ENCODE assay signal across 9 cellular contexts in the genomic region with DNA sequence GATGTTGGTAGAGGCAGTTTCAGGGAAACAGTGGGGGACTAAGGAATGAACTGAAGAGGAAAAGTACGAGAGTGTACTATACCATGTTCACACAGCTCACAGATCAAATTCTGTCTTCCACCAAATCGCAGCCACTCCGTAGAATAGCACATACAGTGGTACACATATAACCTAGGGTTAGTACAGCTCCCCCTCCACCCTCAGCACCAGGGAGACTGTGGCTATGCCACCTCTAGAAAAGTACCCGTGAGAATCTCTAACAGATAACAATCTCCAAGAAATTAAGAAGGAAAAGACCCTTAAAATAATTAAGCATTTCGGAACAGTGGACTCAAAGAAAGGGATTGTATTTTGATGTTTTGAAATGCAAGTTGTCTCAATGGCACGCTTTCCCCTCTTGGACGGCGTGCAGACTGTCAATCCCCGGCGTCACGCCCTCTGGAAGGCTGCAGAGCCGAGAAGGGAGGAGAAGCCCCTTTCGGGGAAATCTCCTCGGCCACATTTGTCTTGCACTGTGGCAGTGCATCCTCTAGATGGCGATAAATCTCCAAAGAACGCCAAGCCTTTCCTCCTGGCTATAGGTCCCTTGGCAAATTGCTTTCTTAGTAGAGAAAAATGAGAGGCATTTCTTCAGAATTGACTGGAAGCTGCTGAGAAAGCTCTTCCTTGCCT.
DNase-seq lines count a peak whose midpoint lies in the region; ATAC-seq and TF ChIP-seq lines count a peak whose summit lies in the region.
"Had no signal": no experiment of that assay in that cellular context is flagged by ENCODE, and none has a peak within 500 bp of the region (broad histone marks: within the 10 kb centered on the region; RNA-seq: fewer than 3 reads in every experiment).

No MANE protein-coding gene starts in this region.

- H3K4me3 Mint-ChIP-seq in Caco-2 (ENCODE audit: unreplicated experiment): peak overlapping the region; percentile 25
- no peak overlapping the region for H3K4me3 Mint-ChIP-seq in activated CD8-positive, alpha-beta memory T cell treated with anti-CD3 and anti-CD28 coated beads, Interleukin-2, amount 10 ng/mL, durations not matched to agents 7 days and 5 days
- H3K4me3 Mint-ChIP-seq in naive thymus-derived CD8-positive, alpha-beta T cell: peak overlapping the region in 5 of 10 donors; percentile 0 to 36 (median 7)
- H3K4me3 Mint-ChIP-seq: dendritic cell treated with granulocyte-macrophage colony-stimulating factor and Interleukin-4, amounts not matched to agents 40 ng/mL and 50 ng/mL, for 4 days had no signal

- POLR2A ChIA-PET in Caco-2 (lab: Charles Lee): no interaction called here
- POLR2A ChIA-PET in naive thymus-derived CD8-positive, alpha-beta T cell (lab: Charles Lee): no interaction called here

- H3K9me3 ChIP-seq in Caco-2 (no peaks in the 10 kb centered on the region), esophagus muscularis mucosa (no peaks in the 10 kb centered on the region), tibial artery (no peaks in the 10 kb centered on the region)

- intact Hi-C loops in Caco-2 (cut with micrococcal nuclease; ENCODE audit: unreplicated experiment) (loop anchor here (1.0 to 2.0 kb wide), 5 partner anchors 21 to 175 kb away; no protein-coding TSS in a partner anchor), esophagus muscularis mucosa (cut with DNase I) (no loop called here), tibial artery (cut with DNase I; ENCODE audit: low total_unique reads) (no loop called here)

- CTCF ChIA-PET in Caco-2 (lab: Charles Lee): interaction anchor here (0.7 to 1.9 kb wide), 17 partner anchors 8 to 514 kb away, joined by 3 to 38 read pairs (median 4); no protein-coding TSS in a partner anchor
- CTCF ChIA-PET in activated CD8-positive, alpha-beta memory T cell treated with anti-CD3 and anti-CD28 coated beads, Interleukin-2, amount 10 ng/mL, durations not matched to agents 7 days and 5 days (lab: Charles Lee): interaction anchor here (0.7 to 1.8 kb wide), 17 partner anchors 10 to 316 kb away, joined by 3 to 21 read pairs (median 4); no protein-coding TSS in a partner anchor

- H3K4me1 ChIP-seq in Caco-2: peaks cover 7% of the 10 kb centered on the region; the same call in 1 of the 2 replicates
- peaks cover 4 to 11% (median 10%) of the 10 kb centered on the region in 4 donors for H3K4me1 ChIP-seq in esophagus muscularis mucosa
- H3K4me1 ChIP-seq in tibial artery: peaks cover 0 to 16% (median 7%) of the 10 kb centered on the region in 4 donors

- DNase-seq in Caco-2 (peak; percentile 71 to 80), GM19238 (ENCODE audit: insufficient read length, low spot score) (peak; percentile 65), NCI-H748 treated with DMSO at 0.1 percent for 48 hours (lab: John Stamatoyannopoulos, UW) (peak; percentile 31), esophagus muscularis mucosa (ENCODE audit: extremely low spot score) (no peak), tibial artery (peak in 1 of 2 donors; percentile 25)
- DNase-seq in activated CD8-positive, alpha-beta memory T cell treated with anti-CD3 and anti-CD28 coated beads, Interleukin-2, amount 10 ng/mL, durations not matched to agents 7 days and 5 days: peak; percentile 60
- DNase-seq in naive thymus-derived CD8-positive, alpha-beta T cell: peak in 8 of 10 donors; percentile 3 to 40 (median 28)

- H3K36me3 ChIP-seq in Caco-2 (ENCODE audit: control insufficient read depth, insufficient read depth, low read length) (no peaks in the 10 kb centered on the region), esophagus muscularis mucosa (no peaks in the 10 kb centered on the region), tibial artery (no peaks in the 10 kb centered on the region)

- no peak for TF ChIP-seq POLR2A in esophagus muscularis mucosa (IDR thresholded peaks at IDR 0.05; ENCODE audit: low read depth)

- no peak overlapping the region for H3K27ac Mint-ChIP-seq in Caco-2 (ENCODE audit: unreplicated experiment)
- H3K27ac Mint-ChIP-seq in activated CD8-positive, alpha-beta memory T cell treated with anti-CD3 and anti-CD28 coated beads, Interleukin-2, amount 10 ng/mL, durations not matched to agents 7 days and 5 days: no peak overlapping the region
- H3K27ac Mint-ChIP-seq in naive thymus-derived CD8-positive, alpha-beta T cell: no peak overlapping the region
- H3K27ac Mint-ChIP-seq: dendritic cell treated with granulocyte-macrophage colony-stimulating factor and Interleukin-4, amounts not matched to agents 40 ng/mL and 50 ng/mL, for 4 days had no signal

- H3K36me3 Mint-ChIP-seq in Caco-2 (ENCODE audit: insufficient read depth, unreplicated experiment): no peaks in the 10 kb centered on the region
- H3K36me3 Mint-ChIP-seq in activated CD8-positive, alpha-beta memory T cell treated with anti-CD3 and anti-CD28 coated beads, Interleukin-2, amount 10 ng/mL, durations not matched to agents 7 days and 5 days: no peaks in the 10 kb centered on the region
- H3K36me3 Mint-ChIP-seq in naive thymus-derived CD8-positive, alpha-beta T cell: no peaks in the 10 kb centered on the region

- WGBS in esophagus muscularis mucosa: 4% methylated on average over 15 of the region's 16 CpGs

- H3K27ac ChIP-seq in esophagus muscularis mucosa (replicated peaks in 1 of 4) (no peak overlapping the region), tibial artery (no peak overlapping the region)

- TF ChIP-seq CTCF in Caco-2 (IDR thresholded peaks at IDR 0.05; ENCODE audit: insufficient read depth in 1 of 2, low read depth in 1 of 2, low read length in 1 of 2, severe bottlenecking in 1 of 2, unreplicated experiment in 1 of 2): peak; percentile 87 to 96
- peak; percentile 64 to 87 (median 74) for TF ChIP-seq CTCF in esophagus muscularis mucosa (IDR thresholded peaks at IDR 0.05)
- TF ChIP-seq CTCF in tibial artery (IDR thresholded peaks at IDR 0.05): peak; percentile 53 to 76

- peaks cover 17% of the 10 kb centered on the region for H3K27me3 Mint-ChIP-seq in Caco-2 (ENCODE audit: insufficient read depth, unreplicated experiment)
- peaks cover 33% of the 10 kb centered on the region for H3K27me3 Mint-ChIP-seq in activated CD8-positive, alpha-beta memory T cell treated with anti-CD3 and anti-CD28 coated beads, Interleukin-2, amount 10 ng/mL, durations not matched to agents 7 days and 5 days
- peaks cover 20 to 51% (median 29%) of the 10 kb centered on the region in 5 donors for H3K27me3 Mint-ChIP-seq in naive thymus-derived CD8-positive, alpha-beta T cell

- TF ChIP-seq EP300 in esophagus muscularis mucosa (IDR thresholded peaks at IDR 0.05): no peak

- H3K9me3 Mint-ChIP-seq in Caco-2 (ENCODE audit: unreplicated experiment): no peaks in the 10 kb centered on the region
- H3K9me3 Mint-ChIP-seq in activated CD8-positive, alpha-beta memory T cell treated with anti-CD3 and anti-CD28 coated beads, Interleukin-2, amount 10 ng/mL, durations not matched to agents 7 days and 5 days (ENCODE audit: low read depth): no peaks in the 10 kb centered on the region
- H3K9me3 Mint-ChIP-seq in naive thymus-derived CD8-positive, alpha-beta T cell: no peaks in the 10 kb centered on the region
- H3K9me3 Mint-ChIP-seq: dendritic cell treated with granulocyte-macrophage colony-stimulating factor and Interleukin-4, amounts not matched to agents 40 ng/mL and 50 ng/mL, for 4 days had no signal

- H3K4me1 Mint-ChIP-seq in Caco-2 (ENCODE audit: low read depth, unreplicated experiment): peaks cover 16% of the 10 kb centered on the region
- H3K4me1 Mint-ChIP-seq in activated CD8-positive, alpha-beta memory T cell treated with anti-CD3 and anti-CD28 coated beads, Interleukin-2, amount 10 ng/mL, durations not matched to agents 7 days and 5 days: peaks cover 3% of the 10 kb centered on the region
- peaks cover 5 to 13% (median 11%) of the 10 kb centered on the region in 4 donors for H3K4me1 Mint-ChIP-seq in naive thymus-derived CD8-positive, alpha-beta T cell

- H3K4me3 ChIP-seq in Caco-2 (ENCODE audit: low read depth, low read length) (no peak overlapping the region), esophagus muscularis mucosa (peak overlapping the region in 1 of 4 donors; percentile 0), tibial artery (peak overlapping the region in 1 of 2 donors; percentile 2)

- BruUV-seq in Caco-2 (replicated peaks; lab: Mats Ljungman, UMichigan): no TSS peak

- H3K27me3 ChIP-seq in Caco-2 (replicated peaks; ENCODE audit: control insufficient read depth, insufficient read depth, low read length): peaks cover 2% of the 10 kb centered on the region
- peaks cover 0 to 28% (median 2%) of the 10 kb centered on the region in 4 donors for H3K27me3 ChIP-seq in esophagus muscularis mucosa
- peaks cover 0 to 19% of the 10 kb centered on the region in 2 donors for H3K27me3 ChIP-seq in tibial artery

- ATAC-seq in HG03139 (IDR thresholded peaks at IDR 0.05; ENCODE audit: unreplicated experiment): peak; percentile 87
- ATAC-seq in activated CD8-positive, alpha-beta memory T cell treated with anti-CD3 and anti-CD28 coated beads, Interleukin-2, amount 10 ng/mL, durations not matched to agents 7 days and 5 days: peak; percentile 74
- peak; percentile 56 to 72 for ATAC-seq in naive thymus-derived CD8-positive, alpha-beta T cell
